ENCODE assay signal across 8 cellular contexts in genomic region chr1:39406533-39407478, GRCh38.
DNase-seq lines count a peak whose midpoint lies in the region; ATAC-seq and TF ChIP-seq lines count a peak whose summit lies in the region.

No MANE protein-coding gene starts in this region.

- H3K27ac Mint-ChIP-seq in CD4-positive, alpha-beta memory T cell = peak overlapping the region; percentile 36 to 85 (median 82)
- no peak overlapping the region for H3K27ac Mint-ChIP-seq in neural crest cell (ENCODE audit: unreplicated experiment)

- no peak overlapping the region for H3K27ac ChIP-seq in CD4-positive, alpha-beta memory T cell (ENCODE audit: low read depth, low read length)
- H3K27ac ChIP-seq in PC-9 = peak overlapping the region; percentile 55

- POLR2A ChIA-PET in CD4-positive, alpha-beta memory T cell (lab: Charles Lee; ENCODE audit: partially characterized antibody) = interaction anchor here (1.5 to 2.6 kb wide), 2 partner anchors 9 to 12 kb away, joined by 5 to 9 read pairs; no protein-coding TSS in a partner anchor
- POLR2A ChIA-PET in PC-9 (lab: Charles Lee; ENCODE audit: unreplicated experiment) = interaction anchor here (0.5 to 1.1 kb wide), 7 partner anchors 11 to 278 kb away, joined by 3 to 28 read pairs (median 6); no protein-coding TSS in a partner anchor

- BruUV-seq in PC-9 (replicated peaks; lab: Mats Ljungman, UMichigan) = no TSS peak

- H3K4me1 Mint-ChIP-seq in CD4-positive, alpha-beta memory T cell = peaks cover 53 to 70% (median 62%) of the 10 kb centered on the region in 4 donors
- H3K4me1 Mint-ChIP-seq in neural crest cell = peaks cover 40% of the 10 kb centered on the region

- TF ChIP-seq CTCF in PC-9 (conservative IDR thresholded peaks at IDR 0.05) = no peak
- TF ChIP-seq CTCF in neural crest cell (conservative IDR thresholded peaks at IDR 0.05) = no peak

- H2AFZ ChIP-seq in PC-9 = no peak overlapping the region

- H3K9ac ChIP-seq in endocrine pancreas (ENCODE audit: control insufficient read depth, insufficient read depth, low read length) = no peak overlapping the region

- H4K20me1 ChIP-seq in PC-9 (ENCODE audit: insufficient read depth) = peaks cover 7% of the 10 kb centered on the region; the same call in 1 of the 2 replicates

- H3K9me3 ChIP-seq in CD4-positive, alpha-beta memory T cell (ENCODE audit: control insufficient read depth in 1 of 2, low read length in 2 of 2) = no peaks in the 10 kb centered on the region
- H3K9me3 ChIP-seq in PC-9 (ENCODE audit: insufficient read depth, low read depth) (no peaks in the 10 kb centered on the region), endocrine pancreas (ENCODE audit: control insufficient read depth, low read length) (no peaks in the 10 kb centered on the region)

- H3K4me1 ChIP-seq in CD4-positive, alpha-beta memory T cell (ENCODE audit: insufficient read depth, low read length) = peaks cover 63% of the 10 kb centered on the region
- H3K4me1 ChIP-seq in PC-9 (replicated peaks; ENCODE audit: insufficient read depth) = peaks cover 48% of the 10 kb centered on the region
- peaks cover 6% of the 10 kb centered on the region for H3K4me1 ChIP-seq in endocrine pancreas (ENCODE audit: control insufficient read depth, insufficient read depth, low read length)

- H3K79me2 ChIP-seq in PC-9 (ENCODE audit: low read depth) = peaks cover 27% of the 10 kb centered on the region

- peak overlapping the region; percentile 99 for H3K4me2 ChIP-seq in PC-9

- H3K4me3 Mint-ChIP-seq in CD4-positive, alpha-beta memory T cell = peak overlapping the region; percentile 87 to 94 (median 92)
- peak overlapping the region; percentile 95 for H3K4me3 Mint-ChIP-seq in neural crest cell

- H3K27me3 Mint-ChIP-seq in CD4-positive, alpha-beta memory T cell = no peaks in the 10 kb centered on the region
- no peaks in the 10 kb centered on the region for H3K27me3 Mint-ChIP-seq in neural crest cell (ENCODE audit: low read depth)

- ATAC-seq in HG02938 (IDR thresholded peaks at IDR 0.05; ENCODE audit: unreplicated experiment) = no peak
- no peak for ATAC-seq in HG02678 (IDR thresholded peaks at IDR 0.05; ENCODE audit: unreplicated experiment)

- CTCF ChIA-PET in CD4-positive, alpha-beta memory T cell (lab: Charles Lee; ENCODE audit: partially characterized antibody) = interaction anchor here (1.1 kb wide), 1 partner anchor 16 kb away, joined by 3 read pairs; no protein-coding TSS in a partner anchor
- CTCF ChIA-PET in PC-9 (lab: Charles Lee) = interaction anchor here (1.3 kb wide), 1 partner anchor 12 kb away, joined by 3 read pairs; no protein-coding TSS in a partner anchor

- H3K9me2 ChIP-seq in PC-9 (ENCODE audit: insufficient read depth) = no peaks in the 10 kb centered on the region

- peaks cover 15 to 19% of the 10 kb centered on the region in 2 donors for H3K36me3 Mint-ChIP-seq in CD4-positive, alpha-beta memory T cell
- no peaks in the 10 kb centered on the region for H3K36me3 Mint-ChIP-seq in neural crest cell (ENCODE audit: low read depth)

- H3K27me3 ChIP-seq in CD4-positive, alpha-beta memory T cell (ENCODE audit: insufficient read depth, low read length) = no peaks in the 10 kb centered on the region
- H3K27me3 ChIP-seq in PC-9 (ENCODE audit: insufficient read depth, low read depth) (no peaks in the 10 kb centered on the region), endocrine pancreas (ENCODE audit: control insufficient read depth, insufficient read depth, low read length) (no peaks in the 10 kb centered on the region)

- peaks cover 23% of the 10 kb centered on the region for H3F3A ChIP-seq in PC-9 (ENCODE audit: insufficient read depth, low read depth)

- no peak for DNase-seq in CD4-positive, alpha-beta memory T cell
- DNase-seq in PC-9 (no peak), neural crest cell (ENCODE audit: low read depth, low spot score) (no peak), NCI-H345 treated with DMSO at 0.1 percent for 48 hours (lab: John Stamatoyannopoulos, UW; ENCODE audit: unreplicated experiment) (no peak)
- no peak for DNase-seq in effector CD4-positive, alpha-beta T cell

- intact Hi-C loops in CD4-positive, alpha-beta memory T cell (cut with micrococcal nuclease) = loop anchor here (5.0 kb wide), 1 partner anchor 225 kb away; no protein-coding TSS in a partner anchor
- intact Hi-C loops in PC-9 (cut with micrococcal nuclease; ENCODE audit: unreplicated experiment) = no loop called here

- no peaks in the 10 kb centered on the region for H3K36me3 ChIP-seq in CD4-positive, alpha-beta memory T cell (ENCODE audit: insufficient read depth, low read length)
- peaks cover under 1% of the 10 kb centered on the region; the same call in 1 of the 2 replicates for H3K36me3 ChIP-seq in PC-9 (ENCODE audit: low read depth)
- H3K36me3 ChIP-seq in endocrine pancreas (ENCODE audit: control insufficient read depth, insufficient read depth, low read length) = no peaks in the 10 kb centered on the region

- no peak overlapping the region for H3K4me3 ChIP-seq in CD4-positive, alpha-beta memory T cell (ENCODE audit: low read length in 2 of 2)
- no peak overlapping the region for H3K4me3 ChIP-seq in PC-9
- H3K4me3 ChIP-seq in endocrine pancreas (ENCODE audit: control insufficient read depth, insufficient read depth, low read length) = peak overlapping the region; percentile 74

- H3K9me3 Mint-ChIP-seq in CD4-positive, alpha-beta memory T cell = peaks cover 0 to 1% (median 0%) of the 10 kb centered on the region in 8 donors
- H3K9me3 Mint-ChIP-seq in neural crest cell = no peaks in the 10 kb centered on the region
